In the genomic region with DNA sequence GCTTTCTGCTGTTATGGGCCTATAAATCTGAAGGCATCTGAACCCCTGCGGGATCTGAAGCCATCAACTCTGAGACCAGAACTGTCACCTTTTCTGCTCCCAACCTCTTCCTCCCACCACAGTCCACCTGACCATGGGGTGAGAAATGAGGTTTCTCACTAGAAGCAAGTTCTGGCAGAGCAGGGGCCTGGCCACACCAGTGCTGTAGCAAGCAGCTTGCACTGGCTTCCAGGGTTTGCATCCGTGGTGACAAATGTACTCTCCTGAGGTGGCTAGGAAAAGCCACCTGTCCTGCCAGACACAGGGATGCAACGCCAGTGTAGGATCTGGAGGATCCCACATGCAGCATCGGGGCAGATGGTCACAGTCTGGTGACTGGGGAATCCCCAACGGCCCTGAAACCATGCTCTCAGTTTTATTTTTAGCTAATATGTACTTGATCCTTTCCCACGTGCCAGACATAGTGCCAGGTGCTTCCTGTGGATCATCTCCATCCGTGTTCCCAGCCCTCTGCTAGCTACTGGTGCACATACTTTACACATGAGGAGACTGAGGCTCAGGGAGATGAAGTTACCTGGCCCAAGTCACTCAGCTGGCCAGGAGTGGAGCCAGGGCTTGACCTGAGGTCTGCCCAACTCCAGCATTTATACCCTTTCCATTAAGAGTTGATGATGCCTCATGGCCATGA, we compare ENCODE assay signal across 11 cellular contexts.
A peak's percentile ranks its signal among the peaks of the same experiment; 100 is the strongest.
DNase-seq lines count a peak whose midpoint lies in the region; ATAC-seq and TF ChIP-seq lines count a peak whose summit lies in the region.
"Had no signal": no experiment of that assay in that cellular context is flagged by ENCODE, and none has a peak within 500 bp of the region (broad histone marks: within the 10 kb centered on the region; RNA-seq: fewer than 3 reads in every experiment).

No MANE protein-coding gene starts in this region.

- DNase-seq in GM20000 (ENCODE audit: low spot score) (peak; percentile 58), cerebellum (ENCODE audit: low spot score) (peak; percentile 79), epidermal melanocyte (ENCODE audit: insufficient read length, low spot score) (no peak), HEK293T (ENCODE audit: extremely low spot score) (no peak), brain microvascular endothelial cell (no peak)
- DNase-seq in activated CD4-positive, alpha-beta T cell treated with anti-CD3 and anti-CD28 coated beads for 1 hour = no peak
- DNase-seq: GF-D8, NCI-H446, upper lobe of right lung had no signal

- H3K27ac ChIP-seq in brain microvascular endothelial cell = no peak overlapping the region
- H3K27ac ChIP-seq: upper lobe of right lung had no signal

- POLR2A ChIA-PET in HEK293T (lab: Yijun Ruan, JAX) = no interaction called here

- ATAC-seq in GM18498 (IDR thresholded peaks at IDR 0.05; ENCODE audit: unreplicated experiment) (peak; percentile 57), HG03280 (IDR thresholded peaks at IDR 0.05; ENCODE audit: unreplicated experiment) (peak; percentile 58)
- ATAC-seq: upper lobe of right lung had no signal

- CTCF ChIA-PET in HEK293T (lab: Yijun Ruan, JAX) = interaction anchor here (1.3 kb wide), 1 partner anchor 9 kb away, joined by 3 read pairs; no protein-coding TSS in a partner anchor

- H3K27me3 ChIP-seq in brain microvascular endothelial cell (replicated peaks) = no peaks in the 10 kb centered on the region
- H3K27me3 ChIP-seq: upper lobe of right lung had no signal

- no peak overlapping the region for H3K4me3 ChIP-seq in brain microvascular endothelial cell (ENCODE audit: low read depth, low read length)
- H3K4me3 ChIP-seq: upper lobe of right lung had no signal

- no peaks in the 10 kb centered on the region for H3K36me3 ChIP-seq in brain microvascular endothelial cell (replicated peaks)
- H3K36me3 ChIP-seq: upper lobe of right lung had no signal

- in situ Hi-C loops in brain microvascular endothelial cell (cut with HindIII; ENCODE audit: low pct_ligation_motif_present, low sequenced_read_pairs) = no loop called here

- TF ChIP-seq CTCF in GM20000 (IDR thresholded peaks at IDR 0.05; ENCODE audit: extremely low read depth, missing control alignments) (no peak), brain microvascular endothelial cell (IDR thresholded peaks at IDR 0.05; ENCODE audit: low read depth, low read length, missing control alignments) (no peak)

TF ChIP-seq in HEK293T, 16 proteins besides CTCF, POLR2A, EP300 and RAD21:
- no peak for TF ChIP-seq L3MBTL2 (conservative IDR thresholded peaks at IDR 0.05)

Comparison
In these comparisons a context has a peak if more than half of its experiments do, and no peak if none do; other contexts are left out.
1. DNase-seq: peak in GM20000 (single experiment) and cerebellum (single experiment); none in epidermal melanocyte (single experiment), HEK293T (single experiment), activated CD4-positive, alpha-beta T cell treated with anti-CD3 and anti-CD28 coated beads for 1 hour (single experiment) and brain microvascular endothelial cell (single experiment).